ENCODE assay signal across 1 cellular context in genomic region chr6:50847890-50848594, GRCh38.
TF ChIP-seq lines count a peak whose summit lies in the region.

No MANE protein-coding gene starts in this region.

TF ChIP-seq in GM23338, 12 proteins besides CTCF, POLR2A, EP300 and RAD21 (continued from another document):
- TF ChIP-seq ETS1 (IDR thresholded peaks at IDR 0.05): no peak
- no peak for TF ChIP-seq ZNF114 (CRISPR knock-in tag; IDR thresholded peaks at IDR 0.05)
- no peak for TF ChIP-seq STAT1 (IDR thresholded peaks at IDR 0.05; ENCODE audit: unreplicated experiment)
